In the genomic region with DNA sequence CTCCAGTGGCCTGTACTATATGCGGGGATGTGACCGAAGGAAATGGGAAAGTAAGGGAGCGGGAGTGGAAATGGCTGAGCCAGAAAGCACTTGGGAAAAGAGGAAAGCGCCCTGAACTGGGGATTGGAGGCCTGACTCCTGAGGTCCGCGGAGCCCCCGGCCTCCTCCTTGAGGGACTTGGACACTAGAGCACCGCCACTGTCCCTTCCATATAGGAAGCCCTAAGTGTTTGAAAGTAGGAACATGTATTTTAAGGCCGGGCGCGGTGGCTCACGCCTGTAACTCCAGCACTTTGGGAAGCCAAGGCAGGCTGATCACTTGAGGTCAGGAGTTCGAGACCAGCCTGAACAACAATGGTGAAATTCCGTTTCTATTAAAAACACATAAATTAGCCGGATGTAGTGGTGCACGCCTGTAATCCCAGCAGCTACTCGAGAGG, we compare ENCODE assay signal across 8 cellular contexts. TPM values are rescaled to one million over a fixed set of nuclear protein-coding genes. Genes with fewer than 3 reads are reported as not detected.
DNase-seq lines count a peak whose midpoint lies in the region; ATAC-seq and TF ChIP-seq lines count a peak whose summit lies in the region.

No MANE protein-coding gene starts in this region.

- no peaks in the 10 kb centered on the region for H3K36me3 ChIP-seq in SJCRH30
- no peaks in the 10 kb centered on the region for H3K36me3 ChIP-seq in rectal smooth muscle tissue (ENCODE audit: control insufficient read depth, insufficient read depth, low read length)

- H3K27me3 ChIP-seq in SJCRH30 (no peaks in the 10 kb centered on the region), rectal smooth muscle tissue (ENCODE audit: control insufficient read depth, insufficient read depth, low read length) (no peaks in the 10 kb centered on the region)

- ATAC-seq in GM18511 (IDR thresholded peaks at IDR 0.05; ENCODE audit: unreplicated experiment): peak; percentile 9
- no peak for ATAC-seq in GM21367 (IDR thresholded peaks at IDR 0.05; ENCODE audit: unreplicated experiment)
- no peak for ATAC-seq in GM18907 (IDR thresholded peaks at IDR 0.05; ENCODE audit: unreplicated experiment)
- no peak for ATAC-seq in HG03039 (IDR thresholded peaks at IDR 0.05; ENCODE audit: unreplicated experiment)

- peak overlapping the region; percentile 94 for H3K9ac ChIP-seq in rectal smooth muscle tissue (ENCODE audit: low read length)

- DNase-seq in SJCRH30: no peak
- no peak for DNase-seq in fibroblast of mammary gland (ENCODE audit: low read depth)
- no peak for DNase-seq in cortex of kidney (lab: John Stamatoyannopoulos, UW)

- no peak for TF ChIP-seq CTCF in fibroblast of mammary gland (conservative IDR thresholded peaks at IDR 0.05; ENCODE audit: control insufficient read depth, insufficient read depth, low read depth, low read length)

- H3K4me1 ChIP-seq in SJCRH30 (peaks cover 16% of the 10 kb centered on the region), rectal smooth muscle tissue (ENCODE audit: control insufficient read depth, insufficient read depth, low read length) (peaks cover 20% of the 10 kb centered on the region)

- H3K9me3 ChIP-seq in SJCRH30 (replicated peaks): no peaks in the 10 kb centered on the region

- H3K27ac ChIP-seq in SJCRH30 (peak overlapping the region; percentile 79), rectal smooth muscle tissue (ENCODE audit: low read depth, low read length) (peak overlapping the region; percentile 99)

- H3K4me3 ChIP-seq in SJCRH30 (peak overlapping the region; percentile 87), fibroblast of mammary gland (ENCODE audit: control insufficient read depth, low read depth, low read length) (peak overlapping the region; percentile 79), rectal smooth muscle tissue (ENCODE audit: low read length) (peak overlapping the region; percentile 96)

RNA-seq across cellular contexts. Expression of gene ZDHHC7, which starts 0.5 kb away (rescaled TPM):
- 18.5 and 20.3 TPM in 2 replicates for total RNA-seq in SJCRH30 (2014; rRNA removed; shearing (Covaris generic))

RNA-seq across cellular contexts. Expression of gene KIAA0513, which starts 15.7 kb away (rescaled TPM):
- total RNA-seq in SJCRH30 (2014; rRNA removed; shearing (Covaris generic)): 1.3 and 2.4 TPM in 2 replicates
